In the genomic region with DNA sequence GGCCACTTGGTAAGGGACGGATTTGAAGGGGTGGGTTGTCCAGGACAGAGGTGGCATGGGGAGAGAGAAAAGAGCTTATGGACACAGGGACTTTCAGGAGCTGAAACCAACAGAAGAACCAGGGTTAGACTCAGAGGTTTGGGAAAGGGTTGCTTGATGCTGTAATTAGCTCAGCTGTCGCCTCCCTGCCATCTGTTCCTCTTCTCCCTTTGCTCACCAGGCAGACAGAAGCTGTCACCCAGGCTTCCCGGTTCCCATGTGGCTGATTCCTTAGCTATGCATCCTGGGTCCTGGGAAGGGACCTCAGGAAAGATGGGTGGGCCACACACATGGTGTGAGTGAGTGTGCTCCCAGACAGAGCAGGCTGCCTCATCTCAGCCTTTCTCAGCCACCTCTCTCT, we compare ENCODE assay signal across 1 cellular context.
TF ChIP-seq lines count a peak whose summit lies in the region.

No MANE protein-coding gene starts in this region.

TF ChIP-seq in K562, 482 proteins besides CTCF, POLR2A, EP300 and RAD21:
- peak; percentile 7; the same call in 1 of the 2 replicates for TF ChIP-seq MEF2D (tag; conservative IDR thresholded peaks at IDR 0.05; ENCODE audit: low read depth)
- TF ChIP-seq ZNF124 (CRISPR knock-in tag; IDR thresholded peaks at IDR 0.05), result 0 out of 2 replicates have a peak, but pooled peaks have one; percentile 30
- TF ChIP-seq, protein P1, sequence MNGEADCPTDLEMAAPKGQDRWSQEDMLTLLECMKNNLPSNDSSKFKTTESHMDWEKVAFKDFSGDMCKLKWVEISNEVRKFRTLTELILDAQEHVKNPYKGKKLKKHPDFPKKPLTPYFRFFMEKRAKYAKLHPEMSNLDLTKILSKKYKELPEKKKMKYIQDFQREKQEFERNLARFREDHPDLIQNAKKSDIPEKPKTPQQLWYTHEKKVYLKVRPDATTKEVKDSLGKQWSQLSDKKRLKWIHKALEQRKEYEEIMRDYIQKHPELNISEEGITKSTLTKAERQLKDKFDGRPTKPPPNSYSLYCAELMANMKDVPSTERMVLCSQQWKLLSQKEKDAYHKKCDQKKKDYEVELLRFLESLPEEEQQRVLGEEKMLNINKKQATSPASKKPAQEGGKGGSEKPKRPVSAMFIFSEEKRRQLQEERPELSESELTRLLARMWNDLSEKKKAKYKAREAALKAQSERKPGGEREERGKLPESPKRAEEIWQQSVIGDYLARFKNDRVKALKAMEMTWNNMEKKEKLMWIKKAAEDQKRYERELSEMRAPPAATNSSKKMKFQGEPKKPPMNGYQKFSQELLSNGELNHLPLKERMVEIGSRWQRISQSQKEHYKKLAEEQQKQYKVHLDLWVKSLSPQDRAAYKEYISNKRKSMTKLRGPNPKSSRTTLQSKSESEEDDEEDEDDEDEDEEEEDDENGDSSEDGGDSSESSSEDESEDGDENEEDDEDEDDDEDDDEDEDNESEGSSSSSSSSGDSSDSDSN (IDR thresholded peaks at IDR 0.05; ENCODE audit: borderline replicate concordance in 1 of 2, low read depth in 2 of 2, low read length in 2 of 2), result no peak
- no peak for TF ChIP-seq TBL1XR1 (IDR thresholded peaks at IDR 0.05; ENCODE audit: low read length in 2 of 2)
